Comparison of ENCODE assay signal across 9 cellular contexts in genomic region chr2:64488050-64488974, GRCh38. TPM values are rescaled to one million over a fixed set of nuclear protein-coding genes. Genes with fewer than 3 reads are reported as not detected.
A peak's percentile ranks its signal among the peaks of the same experiment; 100 is the strongest.
DNase-seq lines count a peak whose midpoint lies in the region; ATAC-seq and TF ChIP-seq lines count a peak whose summit lies in the region.
"Had no signal": no experiment of that assay in that cellular context is flagged by ENCODE, and none has a peak within 500 bp of the region (broad histone marks: within the 10 kb centered on the region; RNA-seq: fewer than 3 reads in every experiment).

No MANE protein-coding gene starts in this region.

- H3K36me3 Mint-ChIP-seq in CD14-positive monocyte (no peaks in the 10 kb centered on the region), brain (no peaks in the 10 kb centered on the region)

- TF ChIP-seq CTCF in CD14-positive monocyte (IDR thresholded peaks at IDR 0.05): peak; percentile 99
- TF ChIP-seq CTCF in brain (conservative IDR thresholded peaks at IDR 0.05): peak; percentile 89 to 97

- ATAC-seq in GM19351 (IDR thresholded peaks at IDR 0.05; ENCODE audit: unreplicated experiment) (peak; percentile 68), GM21723 (IDR thresholded peaks at IDR 0.05; ENCODE audit: unreplicated experiment) (no peak)

- no peaks in the 10 kb centered on the region for H3K9me3 Mint-ChIP-seq in CD14-positive monocyte
- H3K9me3 Mint-ChIP-seq in brain: no peaks in the 10 kb centered on the region
- H3K9me3 Mint-ChIP-seq: T-helper 1 cell treated with Interleukin-12 subunit alpha and Interleukin-12 subunit beta and Interleukin-4 antibody, amounts not matched to agents 30 μg/mL and 1 μg/mL, for 36 hours had no signal

- intact Hi-C loops in CD14-positive monocyte (cut with micrococcal nuclease): loop anchor here (2.0 to 10.0 kb wide), 3 partner anchors 158 to 436 kb away; no protein-coding TSS in a partner anchor

- H3K27ac Mint-ChIP-seq in CD14-positive monocyte: peak overlapping the region in 1 of 7 donors; percentile 65
- no peak overlapping the region for H3K27ac Mint-ChIP-seq in brain
- H3K27ac Mint-ChIP-seq: T-helper 1 cell treated with Interleukin-12 subunit alpha and Interleukin-12 subunit beta and Interleukin-4 antibody, amounts not matched to agents 30 μg/mL and 1 μg/mL, for 36 hours had no signal

- H3K27me3 Mint-ChIP-seq in CD14-positive monocyte (ENCODE audit: low read depth in 3 of 3): peaks cover 1 to 8% (median 4%) of the 10 kb centered on the region in 3 donors
- H3K27me3 Mint-ChIP-seq in brain: peaks cover 6% of the 10 kb centered on the region

- DNase-seq in CD14-positive monocyte (ENCODE audit: low spot score) (peak; percentile 57), NAMALWA (ENCODE audit: low spot score) (peak; percentile 79), UCSD-AML1 (lab: John Stamatoyannopoulos, UW; ENCODE audit: unreplicated experiment) (peak; percentile 75), islet precursor cell (peak; percentile 84)
- DNase-seq in stimulated activated CD4-positive, alpha-beta T cell treated with anti-CD3 and anti-CD28 coated beads, Interleukin-1b, Interleukin-23, amount 100 ng/mL, for 1 hour (ENCODE audit: low read depth in 2 of 2): peak; percentile 59 to 79

- H3K4me1 Mint-ChIP-seq in CD14-positive monocyte (peaks cover 8% of the 10 kb centered on the region), brain (peaks cover 35% of the 10 kb centered on the region)

- H3K4me3 Mint-ChIP-seq in CD14-positive monocyte (no peak overlapping the region), brain (no peak overlapping the region)
- H3K4me3 Mint-ChIP-seq: T-helper 1 cell treated with Interleukin-12 subunit alpha and Interleukin-12 subunit beta and Interleukin-4 antibody, amounts not matched to agents 30 μg/mL and 1 μg/mL, for 36 hours had no signal

RNA-seq across cellular contexts. Expression of gene LGALSL, which starts 34.4 kb away (rescaled TPM):
- polyA plus RNA-seq in CD14-positive monocyte: under 1 TPM; 0.22 to 0.30 TPM
- polyA plus RNA-seq in brain (ENCODE audit: insufficient read depth, low read depth, low replicate concordance): 2.5 TPM

RNA-seq across cellular contexts. Expression of gene AFTPH, which starts 35.8 kb away (rescaled TPM):
- polyA plus RNA-seq in CD14-positive monocyte (10 to 100 TPM; 22.3 to 28.6 TPM), brain (ENCODE audit: insufficient read depth, low read depth, low replicate concordance) (16.2 TPM)
